ENCODE assay signal across 8 cellular contexts in the genomic region with DNA sequence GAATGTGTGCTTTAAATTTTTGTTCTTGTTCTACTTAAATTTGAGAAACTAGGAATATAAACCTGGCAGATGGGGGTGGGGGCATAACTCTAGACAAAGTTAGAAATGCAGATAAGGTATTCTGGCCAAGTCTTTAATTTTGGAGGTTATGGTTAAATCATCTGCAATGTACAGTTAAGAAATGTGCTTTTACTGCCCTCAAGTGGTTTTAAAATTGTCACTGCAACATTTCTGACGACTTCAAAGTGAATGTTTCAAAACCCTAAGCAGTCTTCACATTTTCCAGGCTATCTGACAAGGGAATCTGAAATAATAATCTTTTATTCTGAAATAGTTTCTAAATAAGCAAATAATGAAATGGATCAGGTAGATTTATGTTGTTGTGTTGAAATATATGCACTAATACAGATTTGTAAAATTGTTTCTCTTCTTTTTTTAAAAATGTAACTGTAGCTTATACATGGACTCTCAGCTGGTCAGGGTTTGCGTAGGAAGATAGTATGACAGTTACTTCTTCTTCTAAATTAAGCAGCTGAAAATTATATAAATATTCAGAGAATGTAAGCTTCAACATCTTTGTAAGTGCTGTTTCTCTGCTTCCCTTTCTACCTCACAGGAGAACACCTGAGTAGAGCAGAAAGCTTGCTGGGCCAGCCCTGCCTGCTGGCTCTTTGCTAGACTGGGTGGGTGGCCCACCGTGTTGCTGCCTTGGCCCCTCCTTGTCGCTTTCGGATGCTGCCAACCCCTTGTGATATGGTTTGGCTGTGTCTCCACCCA. TPM values are rescaled to one million over a fixed set of nuclear protein-coding genes. Genes with fewer than 3 reads are reported as not detected.
A peak's percentile ranks its signal among the peaks of the same experiment; 100 is the strongest.
DNase-seq lines count a peak whose midpoint lies in the region; ATAC-seq and TF ChIP-seq lines count a peak whose summit lies in the region.

No MANE protein-coding gene starts in this region.

- no peak overlapping the region for H3K4me3 ChIP-seq in CD4-positive, alpha-beta memory T cell (ENCODE audit: low read length in 2 of 2)
- no peak overlapping the region for H3K4me3 ChIP-seq in epithelial cell of proximal tubule (ENCODE audit: low read depth, low read length)

- CTCF ChIA-PET in CD4-positive, alpha-beta memory T cell (lab: Charles Lee; ENCODE audit: partially characterized antibody): interaction anchor here (0.6 to 3.2 kb wide), 11 partner anchors 17 to 752 kb away, joined by 3 to 25 read pairs (median 3); no protein-coding TSS in a partner anchor
- CTCF ChIA-PET in RWPE1 (lab: Yijun Ruan, JAX): interaction anchor here (0.5 to 0.8 kb wide), 6 partner anchors 26 to 831 kb away, joined by 3 read pairs; no protein-coding TSS in a partner anchor

- peak in 4 of 5 donors; percentile 12 to 28 (median 18) for DNase-seq in CD4-positive, alpha-beta memory T cell
- DNase-seq in RWPE1 (ENCODE audit: low spot score): peak; percentile 31
- DNase-seq in epithelial cell of proximal tubule (ENCODE audit: low read depth): no peak
- DNase-seq in nephron progenitor cell: no peak
- DNase-seq in C1 segment of cervical spinal cord (lab: John Stamatoyannopoulos, UW): no peak
- no peak for DNase-seq in activated T-helper 1 cell treated with anti-CD3 and anti-CD28 coated beads, Interleukin-12 subunit alpha, Interleukin-12 subunit beta, Interleukin-2, Interleukin-4 antibody, amounts not matched to agents 30 ng/mL and 10 ng/mL and 1 ng/mL, durations not matched to agents 14 hours and 24 hours and 36 hours (ENCODE audit: low spot score)

- intact Hi-C loops in CD4-positive, alpha-beta memory T cell (cut with micrococcal nuclease): loop anchor here (1.0 to 10.0 kb wide), 4 partner anchors 479 to 751 kb away; no protein-coding TSS in a partner anchor
- intact Hi-C loops in activated T-helper 1 cell treated with anti-CD3 and anti-CD28 coated beads, Interleukin-12 subunit alpha, Interleukin-12 subunit beta, Interleukin-2, Interleukin-4 antibody, amounts not matched to agents 30 ng/mL and 10 ng/mL and 1 ng/mL, durations not matched to agents 14 hours and 24 hours and 36 hours (cut with micrococcal nuclease): loop anchor here (1.0 to 5.0 kb wide), 6 partner anchors 80 to 751 kb away; no protein-coding TSS in a partner anchor

- H3K4me1 ChIP-seq in CD4-positive, alpha-beta memory T cell (ENCODE audit: insufficient read depth, low read length): no peaks in the 10 kb centered on the region

- H3K9me3 ChIP-seq in CD4-positive, alpha-beta memory T cell (ENCODE audit: control insufficient read depth in 1 of 2, low read length in 2 of 2): no peaks in the 10 kb centered on the region

- TF ChIP-seq CTCF in LNCAP (IDR thresholded peaks at IDR 0.05) (peak; percentile 69), RWPE1 (conservative IDR thresholded peaks at IDR 0.05; ENCODE audit: low read depth) (peak; percentile 72), epithelial cell of proximal tubule (conservative IDR thresholded peaks at IDR 0.05; ENCODE audit: low read depth, low read length) (peak; percentile 68), nephron progenitor cell (IDR thresholded peaks at IDR 0.05) (peak; percentile 54)

- H3K27me3 ChIP-seq in CD4-positive, alpha-beta memory T cell (ENCODE audit: insufficient read depth, low read length): no peaks in the 10 kb centered on the region

- no peaks in the 10 kb centered on the region for H3K36me3 ChIP-seq in CD4-positive, alpha-beta memory T cell (ENCODE audit: insufficient read depth, low read length)

- no peak overlapping the region for H3K27ac ChIP-seq in CD4-positive, alpha-beta memory T cell (ENCODE audit: low read depth, low read length)
- H3K27ac ChIP-seq in RWPE1: peak overlapping the region; percentile 71

- no peak overlapping the region for H3K4me3 Mint-ChIP-seq in CD4-positive, alpha-beta memory T cell
- H3K4me3 Mint-ChIP-seq in nephron progenitor cell: no peak overlapping the region
- H3K4me3 Mint-ChIP-seq in activated T-helper 1 cell treated with anti-CD3 and anti-CD28 coated beads, Interleukin-12 subunit alpha, Interleukin-12 subunit beta, Interleukin-2, Interleukin-4 antibody, amounts not matched to agents 30 ng/mL and 10 ng/mL and 1 ng/mL, durations not matched to agents 14 hours and 24 hours and 36 hours: no peak overlapping the region

- H3K4me1 Mint-ChIP-seq in CD4-positive, alpha-beta memory T cell: no peaks in the 10 kb centered on the region
- H3K4me1 Mint-ChIP-seq in nephron progenitor cell: peaks cover 7% of the 10 kb centered on the region
- H3K4me1 Mint-ChIP-seq in activated T-helper 1 cell treated with anti-CD3 and anti-CD28 coated beads, Interleukin-12 subunit alpha, Interleukin-12 subunit beta, Interleukin-2, Interleukin-4 antibody, amounts not matched to agents 30 ng/mL and 10 ng/mL and 1 ng/mL, durations not matched to agents 14 hours and 24 hours and 36 hours (ENCODE audit: low read depth): no peaks in the 10 kb centered on the region

- peak; percentile 56 for ATAC-seq in GM19043 (IDR thresholded peaks at IDR 0.05; ENCODE audit: low read depth, unreplicated experiment)

- peaks cover 0 to 3% of the 10 kb centered on the region in 2 donors for H3K27me3 Mint-ChIP-seq in CD4-positive, alpha-beta memory T cell
- no peaks in the 10 kb centered on the region for H3K27me3 Mint-ChIP-seq in nephron progenitor cell (ENCODE audit: low read depth, poor library complexity)
- peaks cover 5% of the 10 kb centered on the region for H3K27me3 Mint-ChIP-seq in activated T-helper 1 cell treated with anti-CD3 and anti-CD28 coated beads, Interleukin-12 subunit alpha, Interleukin-12 subunit beta, Interleukin-2, Interleukin-4 antibody, amounts not matched to agents 30 ng/mL and 10 ng/mL and 1 ng/mL, durations not matched to agents 14 hours and 24 hours and 36 hours (ENCODE audit: insufficient read depth)

- H3K9me3 Mint-ChIP-seq in CD4-positive, alpha-beta memory T cell: no peaks in the 10 kb centered on the region
- no peaks in the 10 kb centered on the region for H3K9me3 Mint-ChIP-seq in nephron progenitor cell
- H3K9me3 Mint-ChIP-seq in activated T-helper 1 cell treated with anti-CD3 and anti-CD28 coated beads, Interleukin-12 subunit alpha, Interleukin-12 subunit beta, Interleukin-2, Interleukin-4 antibody, amounts not matched to agents 30 ng/mL and 10 ng/mL and 1 ng/mL, durations not matched to agents 14 hours and 24 hours and 36 hours: no peaks in the 10 kb centered on the region

- no peak overlapping the region for H3K27ac Mint-ChIP-seq in CD4-positive, alpha-beta memory T cell
- no peak overlapping the region for H3K27ac Mint-ChIP-seq in nephron progenitor cell
- no peak overlapping the region for H3K27ac Mint-ChIP-seq in activated T-helper 1 cell treated with anti-CD3 and anti-CD28 coated beads, Interleukin-12 subunit alpha, Interleukin-12 subunit beta, Interleukin-2, Interleukin-4 antibody, amounts not matched to agents 30 ng/mL and 10 ng/mL and 1 ng/mL, durations not matched to agents 14 hours and 24 hours and 36 hours

- POLR2A ChIA-PET in CD4-positive, alpha-beta memory T cell (lab: Charles Lee; ENCODE audit: partially characterized antibody): no interaction called here
- POLR2A ChIA-PET in RWPE1 (lab: Yijun Ruan, JAX; ENCODE audit: low non-redundant PET): no interaction called here

- H3K36me3 Mint-ChIP-seq in CD4-positive, alpha-beta memory T cell: no peaks in the 10 kb centered on the region
- H3K36me3 Mint-ChIP-seq in nephron progenitor cell (ENCODE audit: low read depth): no peaks in the 10 kb centered on the region
- H3K36me3 Mint-ChIP-seq in activated T-helper 1 cell treated with anti-CD3 and anti-CD28 coated beads, Interleukin-12 subunit alpha, Interleukin-12 subunit beta, Interleukin-2, Interleukin-4 antibody, amounts not matched to agents 30 ng/mL and 10 ng/mL and 1 ng/mL, durations not matched to agents 14 hours and 24 hours and 36 hours (ENCODE audit: low read depth): no peaks in the 10 kb centered on the region

RNA-seq across cellular contexts. Expression of a gene that starts 45.0 kb away (rescaled TPM):
- total RNA-seq in CD4-positive, alpha-beta memory T cell: under 1 TPM; 0.14 to 0.15 TPM
- not detected for polyA plus RNA-seq in CD4-positive, alpha-beta memory T cell
- total RNA-seq in epithelial cell of proximal tubule: 0.14 and 0.81 TPM in 2 replicates
- total RNA-seq in activated T-helper 1 cell treated with anti-CD3 and anti-CD28 coated beads, Interleukin-12 subunit alpha, Interleukin-12 subunit beta, Interleukin-2, Interleukin-4 antibody, amounts not matched to agents 30 ng/mL and 10 ng/mL and 1 ng/mL, durations not matched to agents 14 hours and 24 hours and 36 hours: not detected in 2 replicates

Comparison
In these comparisons a context has a peak if more than half of its experiments do, and no peak if none do; other contexts are left out.
1. DNase-seq: peak in CD4-positive, alpha-beta memory T cell (4 of 5) and RWPE1 (single experiment); none in epithelial cell of proximal tubule (single experiment), nephron progenitor cell (single experiment), C1 segment of cervical spinal cord (0 of 14) and activated T-helper 1 cell treated with anti-CD3 and anti-CD28 coated beads, Interleukin-12 subunit alpha, Interleukin-12 subunit beta, Interleukin-2, Interleukin-4 antibody, amounts not matched to agents 30 ng/mL and 10 ng/mL and 1 ng/mL, durations not matched to agents 14 hours and 24 hours and 36 hours (single experiment).
2. Peak in every context shown above with its lines, with median percentiles within 50 percentile points of each other: CTCF ChIP-seq.